ENCODE assay signal across 12 cellular contexts in the genomic region with DNA sequence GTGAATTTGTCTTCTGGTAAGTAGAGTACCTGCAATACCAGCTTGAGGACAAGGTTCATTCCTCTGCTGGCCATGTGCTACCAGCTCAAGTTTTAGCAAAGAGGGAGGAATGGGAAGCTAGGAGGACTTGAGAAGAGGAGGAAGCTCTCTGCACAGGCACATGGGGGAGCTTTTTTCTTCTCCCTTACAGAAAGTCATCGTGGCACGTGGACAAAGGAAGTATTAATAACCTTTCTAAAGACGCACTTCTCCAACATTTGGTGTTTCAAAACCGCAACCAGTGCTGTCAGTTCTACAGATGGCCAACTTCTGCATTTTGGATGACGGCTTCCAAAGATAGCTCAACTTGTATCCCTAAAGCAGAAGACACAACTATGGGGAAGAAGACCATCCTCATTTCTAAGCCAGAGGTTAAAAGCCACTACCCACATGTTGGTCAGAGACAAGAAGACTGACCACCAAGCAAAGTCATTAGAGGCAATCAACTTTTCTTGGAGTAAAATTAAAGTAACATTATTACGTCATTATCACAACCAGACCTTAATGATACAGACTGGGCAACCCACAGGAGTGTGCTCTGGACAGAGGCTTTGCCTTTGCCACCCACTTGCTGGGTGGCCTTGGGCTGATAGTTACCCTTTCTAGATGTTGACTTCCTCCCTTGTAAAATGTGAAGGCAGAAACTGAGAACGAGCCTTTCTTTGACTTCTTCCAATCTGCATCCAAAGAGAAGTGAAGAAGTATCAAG. TPM values are rescaled to one million over a fixed set of nuclear protein-coding genes. Genes with fewer than 3 reads are reported as not detected.
DNase-seq lines count a peak whose midpoint lies in the region; ATAC-seq and TF ChIP-seq lines count a peak whose summit lies in the region.
"Had no signal": no experiment of that assay in that cellular context is flagged by ENCODE, and none has a peak within 500 bp of the region (broad histone marks: within the 10 kb centered on the region; RNA-seq: fewer than 3 reads in every experiment).

No MANE protein-coding gene starts in this region.

- POLR2A ChIA-PET in CD4-positive, alpha-beta memory T cell (lab: Charles Lee; ENCODE audit: partially characterized antibody) = no interaction called here

- H3K4me1 ChIP-seq in colonic mucosa = peaks cover 7% of the 10 kb centered on the region
- H3K4me1 ChIP-seq in CD4-positive, alpha-beta memory T cell (ENCODE audit: insufficient read depth, low read length) = no peaks in the 10 kb centered on the region

- intact Hi-C loops in colonic mucosa (cut with DNase I) (no loop called here), sciatic nerve (cut with DNase I) (no loop called here)
- intact Hi-C loops in CD4-positive, alpha-beta memory T cell (cut with micrococcal nuclease) = no loop called here

- ATAC-seq in GM18502 (IDR thresholded peaks at IDR 0.05; ENCODE audit: poor library complexity, unreplicated experiment) (peak; percentile 50), sciatic nerve (peak; percentile 75)
- no peak for ATAC-seq in activated naive CD8-positive, alpha-beta T cell treated with anti-CD3 and anti-CD28 coated beads, Interleukin-2, amount 50 U/mL, for 24 hours

- no peak overlapping the region for H3K4me3 Mint-ChIP-seq in activated naive CD8-positive, alpha-beta T cell treated with anti-CD3 and anti-CD28 coated beads, Interleukin-2, amount 50 U/mL, for 24 hours
- H3K4me3 Mint-ChIP-seq in CD4-positive, alpha-beta memory T cell = no peak overlapping the region
- H3K4me3 Mint-ChIP-seq: T-helper 1 cell treated with Interleukin-12 subunit alpha and Interleukin-12 subunit beta and Interleukin-4 antibody, amounts not matched to agents 30 μg/mL and 1 μg/mL, for 36 hours had no signal

- CTCF ChIA-PET in CD4-positive, alpha-beta memory T cell (lab: Charles Lee; ENCODE audit: partially characterized antibody) = no interaction called here

- no peaks in the 10 kb centered on the region for H3K27me3 ChIP-seq in colonic mucosa
- no peaks in the 10 kb centered on the region for H3K27me3 ChIP-seq in CD4-positive, alpha-beta memory T cell (ENCODE audit: insufficient read depth, low read length)

- H3K4me3 ChIP-seq in colonic mucosa = no peak overlapping the region
- H3K4me3 ChIP-seq in CD4-positive, alpha-beta memory T cell (ENCODE audit: low read length in 2 of 2) = no peak overlapping the region
- H3K4me3 ChIP-seq: skin epidermis had no signal

- H3K27ac Mint-ChIP-seq in activated naive CD8-positive, alpha-beta T cell treated with anti-CD3 and anti-CD28 coated beads, Interleukin-2, amount 50 U/mL, for 24 hours = no peak overlapping the region
- H3K27ac Mint-ChIP-seq in CD4-positive, alpha-beta memory T cell = peak overlapping the region in 1 of 7 donors; percentile 30
- H3K27ac Mint-ChIP-seq: T-helper 1 cell treated with Interleukin-12 subunit alpha and Interleukin-12 subunit beta and Interleukin-4 antibody, amounts not matched to agents 30 μg/mL and 1 μg/mL, for 36 hours had no signal

- no peak overlapping the region for H3K27ac ChIP-seq in colonic mucosa
- no peak overlapping the region for H3K27ac ChIP-seq in CD4-positive, alpha-beta memory T cell (ENCODE audit: low read depth, low read length)

- no peaks in the 10 kb centered on the region for H3K36me3 ChIP-seq in colonic mucosa
- no peaks in the 10 kb centered on the region for H3K36me3 ChIP-seq in CD4-positive, alpha-beta memory T cell (ENCODE audit: insufficient read depth, low read length)

- peak; percentile 100 for DNase-seq in MV-4-11 (lab: John Stamatoyannopoulos, UW)
- peak; percentile 30 for DNase-seq in colonic mucosa
- no peak for DNase-seq in sciatic nerve (ENCODE audit: low spot score)
- no peak for DNase-seq in NCI-H187 treated with DMSO at 0.1 percent for 48 hours (lab: John Stamatoyannopoulos, UW)
- no peak for DNase-seq in activated naive CD8-positive, alpha-beta T cell treated with anti-CD3 and anti-CD28 coated beads, Interleukin-2, amount 50 U/mL, for 24 hours
- DNase-seq in GM19238 (ENCODE audit: insufficient read length, low spot score) = no peak
- no peak for DNase-seq in CD4-positive, alpha-beta memory T cell
- DNase-seq: activated CD8-positive, alpha-beta memory T cell treated with anti-CD3 and anti-CD28 coated beads, Interleukin-2, amount 50 U/mL, for 4 hours; NCI-H2227 treated with DMSO at 0.1 percent for 48 hours had no signal

- no peak for TF ChIP-seq CTCF in colonic mucosa (IDR thresholded peaks at IDR 0.05)

- H3K27me3 Mint-ChIP-seq in activated naive CD8-positive, alpha-beta T cell treated with anti-CD3 and anti-CD28 coated beads, Interleukin-2, amount 50 U/mL, for 24 hours = no peaks in the 10 kb centered on the region
- H3K27me3 Mint-ChIP-seq in CD4-positive, alpha-beta memory T cell = peaks cover 5 to 6% of the 10 kb centered on the region in 2 donors

- H3K9me3 ChIP-seq in colonic mucosa = no peaks in the 10 kb centered on the region
- H3K9me3 ChIP-seq in CD4-positive, alpha-beta memory T cell (ENCODE audit: control insufficient read depth in 1 of 2, low read length in 2 of 2) = no peaks in the 10 kb centered on the region

- no peaks in the 10 kb centered on the region for H3K36me3 Mint-ChIP-seq in activated naive CD8-positive, alpha-beta T cell treated with anti-CD3 and anti-CD28 coated beads, Interleukin-2, amount 50 U/mL, for 24 hours (ENCODE audit: low read depth)
- no peaks in the 10 kb centered on the region for H3K36me3 Mint-ChIP-seq in CD4-positive, alpha-beta memory T cell

- H3K4me1 Mint-ChIP-seq in activated naive CD8-positive, alpha-beta T cell treated with anti-CD3 and anti-CD28 coated beads, Interleukin-2, amount 50 U/mL, for 24 hours = peaks cover 11% of the 10 kb centered on the region
- no peaks in the 10 kb centered on the region for H3K4me1 Mint-ChIP-seq in CD4-positive, alpha-beta memory T cell

- H3K9ac ChIP-seq in colonic mucosa (ENCODE audit: low read depth in 2 of 2, low read length in 2 of 2) = peak overlapping the region in 1 of 2 donors; percentile 29

- H3K9me3 Mint-ChIP-seq in activated naive CD8-positive, alpha-beta T cell treated with anti-CD3 and anti-CD28 coated beads, Interleukin-2, amount 50 U/mL, for 24 hours = no peaks in the 10 kb centered on the region
- no peaks in the 10 kb centered on the region for H3K9me3 Mint-ChIP-seq in CD4-positive, alpha-beta memory T cell
- H3K9me3 Mint-ChIP-seq: T-helper 1 cell treated with Interleukin-12 subunit alpha and Interleukin-12 subunit beta and Interleukin-4 antibody, amounts not matched to agents 30 μg/mL and 1 μg/mL, for 36 hours had no signal

RNA-seq across cellular contexts. Expression of a gene that starts 12.3 kb away (rescaled TPM):
- total RNA-seq in colonic mucosa = 100 to 1,000 TPM; 387 to 432 TPM
- total RNA-seq in sciatic nerve = 256 TPM
- total RNA-seq in CD4-positive, alpha-beta memory T cell = 100 to 1,000 TPM; 202 to 217 TPM
- 100 to 1,000 TPM; 338 to 425 TPM for polyA plus RNA-seq in CD4-positive, alpha-beta memory T cell

Comparison
In these comparisons a context has a peak if more than half of its experiments do, and no peak if none do; other contexts are left out.
1. DNase-seq: peak in MV-4-11 (single experiment) and colonic mucosa (single experiment); none in sciatic nerve (single experiment), NCI-H187 treated with DMSO at 0.1 percent for 48 hours (single experiment), activated naive CD8-positive, alpha-beta T cell treated with anti-CD3 and anti-CD28 coated beads, Interleukin-2, amount 50 U/mL, for 24 hours (single experiment), GM19238 (single experiment) and CD4-positive, alpha-beta memory T cell (0 of 5).